In genomic region chr6:62904687-62905086, GRCh38 we compare ENCODE assay signal across 1 cellular context.
TF ChIP-seq lines count a peak whose summit lies in the region.

No MANE protein-coding gene starts in this region.

TF ChIP-seq in H1, 55 proteins besides CTCF, POLR2A, EP300 and RAD21:
- no peak for TF ChIP-seq RXRA (IDR thresholded peaks at IDR 0.05; ENCODE audit: insufficient read depth, low read depth, low read length)
- no peak for TF ChIP-seq ASH2L (IDR thresholded peaks at IDR 0.05; ENCODE audit: low read length)
- TF ChIP-seq SIN3A (conservative IDR thresholded peaks at IDR 0.05 in 1 of 2, IDR thresholded peaks at IDR 0.05 in 1 of 2; ENCODE audit: low read depth in 1 of 2, low read length in 2 of 2) = no peak
- no peak for TF ChIP-seq NANOG (IDR thresholded peaks at IDR 0.05; ENCODE audit: insufficient read depth, low read depth, low read length, poor library complexity, severe bottlenecking)
- no peak for TF ChIP-seq KDM5A (IDR thresholded peaks at IDR 0.05; ENCODE audit: low read length)
- TF ChIP-seq TAF1 (IDR thresholded peaks at IDR 0.05; ENCODE audit: low read depth, low read length) = no peak
- TF ChIP-seq CTBP2 (IDR thresholded peaks at IDR 0.05; ENCODE audit: borderline replicate concordance, insufficient read depth, insufficient read length, low read length) = no peak
- TF ChIP-seq EZH2 (IDR thresholded peaks at IDR 0.05; ENCODE audit: low read depth, low read length, severe bottlenecking) = no peak
- TF ChIP-seq CREB1 (IDR thresholded peaks at IDR 0.05) = no peak
- no peak for TF ChIP-seq JUN (IDR thresholded peaks at IDR 0.05; ENCODE audit: low read depth, low read length)
TF ChIP-seq in H1: peak in this region for 0.
